In the genomic region with DNA sequence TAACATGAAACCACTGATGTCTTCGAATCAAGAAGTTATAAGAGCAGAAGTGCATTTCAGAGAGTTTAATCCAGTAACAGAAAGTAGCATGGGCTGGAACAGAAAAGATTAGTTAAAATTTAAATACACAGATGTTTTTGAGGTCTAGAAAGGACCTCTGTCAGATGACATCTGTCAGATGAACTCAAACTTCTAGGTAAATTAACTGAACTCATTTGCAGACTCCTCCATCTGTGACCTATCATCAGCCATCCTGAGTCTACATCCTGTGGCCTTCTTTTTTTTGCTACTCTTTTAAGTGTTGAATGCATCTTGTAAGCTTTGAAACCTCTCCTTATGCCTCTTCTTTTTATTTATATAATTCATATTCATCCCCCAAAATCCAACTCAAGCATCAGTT, we compare ENCODE assay signal across 21 cellular contexts. TPM values are rescaled to one million over a fixed set of nuclear protein-coding genes. Genes with fewer than 3 reads are reported as not detected.
DNase-seq lines count a peak whose midpoint lies in the region; ATAC-seq and TF ChIP-seq lines count a peak whose summit lies in the region.
"Had no signal": no experiment of that assay in that cellular context is flagged by ENCODE, and none has a peak within 500 bp of the region (broad histone marks: within the 10 kb centered on the region; RNA-seq: fewer than 3 reads in every experiment).

No MANE protein-coding gene starts in this region.

- no peaks in the 10 kb centered on the region for H3K4me1 ChIP-seq in right atrium auricular region
- H3K4me1 ChIP-seq: BE2C, HAP-1, Peyer's patch had no signal

- H3K4me3 ChIP-seq in right atrium auricular region, result no peak overlapping the region
- H3K4me3 ChIP-seq: GM23338, HAP-1, Peyer's patch had no signal

- H3K4me3 Mint-ChIP-seq in glutamatergic neuron (ENCODE audit: unreplicated experiment), result no peak overlapping the region
- H3K4me3 Mint-ChIP-seq: GM23338 had no signal

- H3K36me3 ChIP-seq in right atrium auricular region, result peaks cover 42% of the 10 kb centered on the region

- H3K4me1 Mint-ChIP-seq in glutamatergic neuron (ENCODE audit: low read depth, unreplicated experiment), result no peaks in the 10 kb centered on the region
- H3K4me1 Mint-ChIP-seq: GM23338 had no signal

- no peaks in the 10 kb centered on the region for H3K36me3 Mint-ChIP-seq in glutamatergic neuron (ENCODE audit: unreplicated experiment)

- no peaks in the 10 kb centered on the region for H3K27me3 ChIP-seq in right atrium auricular region
- H3K27me3 ChIP-seq: BE2C, Peyer's patch had no signal

- peak overlapping the region; percentile 13 for H3K27ac Mint-ChIP-seq in glutamatergic neuron (ENCODE audit: unreplicated experiment)
- H3K27ac Mint-ChIP-seq: GM23338 had no signal

- peak; percentile 36 for ATAC-seq in GM19023 (IDR thresholded peaks at IDR 0.05; ENCODE audit: unreplicated experiment)
- peak; percentile 78 for ATAC-seq in GM21619 (IDR thresholded peaks at IDR 0.05; ENCODE audit: unreplicated experiment)
- ATAC-seq in HG03571 (IDR thresholded peaks at IDR 0.05; ENCODE audit: unreplicated experiment), result peak; percentile 74
- ATAC-seq in HG03457 (IDR thresholded peaks at IDR 0.05; ENCODE audit: unreplicated experiment), result no peak
- ATAC-seq: GM23338, SK-N-SH treated with all-trans-retinoic acid at 6 μM for 48 hours had no signal

- no peaks in the 10 kb centered on the region for H3K9me3 Mint-ChIP-seq in glutamatergic neuron (ENCODE audit: unreplicated experiment)
- H3K9me3 Mint-ChIP-seq: GM23338 had no signal

- H3K27ac ChIP-seq in right atrium auricular region, result no peak overlapping the region
- H3K27ac ChIP-seq: KMS-11, Peyer's patch had no signal

- TF ChIP-seq CTCF in glutamatergic neuron (IDR thresholded peaks at IDR 0.05; ENCODE audit: partially characterized antibody, unreplicated experiment) (no peak), right atrium auricular region (IDR thresholded peaks at IDR 0.05) (no peak)

- no peaks in the 10 kb centered on the region for H3K27me3 Mint-ChIP-seq in glutamatergic neuron (ENCODE audit: unreplicated experiment)

- DNase-seq in glutamatergic neuron (no peak), right atrium auricular region (ENCODE audit: low spot score) (no peak)
- DNase-seq in activated CD4-positive, alpha-beta T cell treated with anti-CD3 and anti-CD28 coated beads for 48 hours, result no peak
- DNase-seq: BE2C; DMS79; NCI-H1105; NCI-H146; NCI-H2029 treated with DMSO at 0.1 percent for 48 hours; NCI-H226; NCI-H510A treated with DMSO at 0.1 percent for 48 hours; NCI-H774; NK-92 treated with Interleukin-12 subunit alpha and Interleukin-12 subunit beta, amount 100 ng/mL, for 24 hours; Peyer's patch had no signal

- no peaks in the 10 kb centered on the region for H3K9me3 ChIP-seq in right atrium auricular region
- H3K9me3 ChIP-seq: BE2C, HAP-1, Peyer's patch had no signal

RNA-seq across cellular contexts. Expression of gene C2CD5, which starts 53.3 kb away (rescaled TPM):
- total RNA-seq in glutamatergic neuron (ENCODE audit: unreplicated experiment) (104 TPM), right atrium auricular region (10 to 100 TPM; 10.9 to 15.1 TPM)
